In genomic region chr6:33312361-33313104, GRCh38 we compare ENCODE assay signal across 1 cellular context.
A peak's percentile ranks its signal among the peaks of the same experiment; 100 is the strongest.
TF ChIP-seq lines count a peak whose summit lies in the region.

No MANE protein-coding gene starts in this region.

TF ChIP-seq in IMR-90, 13 proteins besides CTCF, POLR2A, EP300 and RAD21:
- TF ChIP-seq FOS (IDR thresholded peaks at IDR 0.05; ENCODE audit: low read depth, low read length) (no peak), MXI1 (IDR thresholded peaks at IDR 0.05; ENCODE audit: borderline replicate concordance, low read depth, low read length) (no peak), MAZ (IDR thresholded peaks at IDR 0.05; ENCODE audit: borderline replicate concordance, low read depth, low read length) (0 out of 2 replicates have a peak, but pooled peaks have one; percentile 9), USF2 (IDR thresholded peaks at IDR 0.05; ENCODE audit: low read depth, low read length) (peak; percentile 40; the same call in 1 of the 2 replicates)
